ENCODE assay signal across 25 cellular contexts in genomic region chr18:80166240-80166639, GRCh38.
"Had no signal": no experiment of that assay in that cellular context is flagged by ENCODE, and none has a peak within 500 bp of the region (broad histone marks: within the 10 kb centered on the region; RNA-seq: fewer than 3 reads in every experiment).

No MANE protein-coding gene starts in this region.

- H3K27me3 ChIP-seq: brain microvascular endothelial cell, esophagus muscularis mucosa, foreskin keratinocyte, gastrocnemius medialis had no signal

- H3K27ac ChIP-seq: brain microvascular endothelial cell, esophagus muscularis mucosa, foreskin keratinocyte, gastrocnemius medialis had no signal

- H3K4me3 ChIP-seq: esophagus muscularis mucosa, gastrocnemius medialis had no signal

- H3K4me1 ChIP-seq: foreskin keratinocyte had no signal

- H3K36me3 ChIP-seq: brain microvascular endothelial cell, esophagus muscularis mucosa, gastrocnemius medialis had no signal

- DNase-seq: activated CD4-positive, alpha-beta memory T cell treated with anti-CD3 and anti-CD28 coated beads for 36 hours; activated CD4-positive, alpha-beta T cell treated with anti-CD3 and anti-CD28 coated beads for 36 hours; activated CD4-positive, alpha-beta T cell treated with anti-CD3 and anti-CD28 coated beads, Interleukin-2, amount 10 ng/mL, durations not matched to agents 24 days and 14 days; activated CD4-positive, CD25-positive, alpha-beta regulatory T cell; activated CD4-positive, CD25-positive, alpha-beta regulatory T cell treated with anti-CD3 and anti-CD28 coated beads, Interleukin-2, amount 50 U/mL, for 72 hours; activated CD8-positive, alpha-beta memory T cell treated with anti-CD3 and anti-CD28 coated beads, Interleukin-2, amount 10 ng/mL, durations not matched to agents 7 days and 5 days; activated CD8-positive, alpha-beta memory T cell treated with anti-CD3 and anti-CD28 coated beads, Interleukin-2, amount 50 U/mL, for 4 hours; activated CD8-positive, alpha-beta T cell treated with anti-CD3 and anti-CD28 coated beads, Interleukin-2, amount 10 ng/mL, durations not matched to agents 7 days and 5 days; activated effector memory CD4-positive, alpha-beta T cell treated with anti-CD3 and anti-CD28 coated beads, Interleukin-2, amount 50 U/mL, for 16 hours; activated naive CD4-positive, alpha-beta T cell treated with anti-CD3 and anti-CD28 coated beads for 36 hours; activated naive CD8-positive, alpha-beta T cell treated with anti-CD3 and anti-CD28 coated beads for 36 hours; activated T-cell treated with anti-CD3 and anti-CD28 coated beads, Interleukin-2, amount 50 U/mL, for 1 hour; activated T-cell treated with anti-CD3 and anti-CD28 coated beads, Interleukin-2, amount 50 U/mL, for 48 hours; amniotic stem cell; anterior cingulate cortex; brain microvascular endothelial cell; cortex of kidney; dermis blood vessel endothelial cell; effector CD4-positive, alpha-beta T cell; effector memory CD8-positive, alpha-beta T cell; erythroblast; foreskin keratinocyte; gastrocnemius medialis; T-helper 2 cell had no signal

- ATAC-seq: activated CD4-positive, alpha-beta T cell treated with anti-CD3 and anti-CD28 coated beads for 36 hours; activated CD8-positive, alpha-beta memory T cell treated with anti-CD3 and anti-CD28 coated beads, Interleukin-2, amount 10 ng/mL, durations not matched to agents 7 days and 5 days; activated CD8-positive, alpha-beta T cell treated with anti-CD3 and anti-CD28 coated beads, Interleukin-2, amount 10 ng/mL, durations not matched to agents 7 days and 5 days; effector memory CD8-positive, alpha-beta T cell; foreskin keratinocyte; gastrocnemius medialis had no signal

- H3K9me3 ChIP-seq: gastrocnemius medialis had no signal
